ENCODE assay signal across 15 cellular contexts in the genomic region with DNA sequence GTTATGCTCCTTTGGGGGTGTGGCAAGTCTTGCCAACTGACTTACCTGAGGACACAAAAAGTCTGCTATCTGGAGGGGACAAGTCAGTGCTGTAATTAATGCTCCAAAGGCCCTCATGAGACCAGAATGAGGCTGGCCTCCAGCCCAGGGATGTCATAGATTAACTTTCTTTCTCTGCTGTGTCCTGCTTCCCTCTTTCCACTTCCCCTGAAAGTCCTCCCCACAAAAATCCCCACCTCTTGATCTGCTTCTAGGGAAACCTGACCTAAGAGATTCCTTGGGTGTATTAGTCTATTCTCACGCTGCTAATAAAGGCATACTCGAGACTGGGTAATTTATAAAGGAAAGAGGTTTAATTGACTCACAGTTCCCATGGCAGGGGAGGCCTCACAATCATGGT. TPM values are rescaled to one million over a fixed set of nuclear protein-coding genes. Genes with fewer than 3 reads are reported as not detected.
"Had no signal": no experiment of that assay in that cellular context is flagged by ENCODE, and none has a peak within 500 bp of the region (broad histone marks: within the 10 kb centered on the region; RNA-seq: fewer than 3 reads in every experiment).

No MANE protein-coding gene starts in this region.

- H2AFZ ChIP-seq: neural progenitor cell had no signal

- H3K27ac Mint-ChIP-seq: activated CD4-positive, alpha-beta memory T cell treated with anti-CD3 and anti-CD28 coated beads for 36 hours; activated T-helper 1 cell treated with anti-CD3 and anti-CD28 coated beads, Interleukin-12 subunit alpha, Interleukin-12 subunit beta, Interleukin-2, Interleukin-4 antibody, amounts not matched to agents 30 ng/mL and 10 ng/mL and 1 ng/mL, durations not matched to agents 14 hours and 24 hours and 36 hours; naive thymus-derived CD4-positive, alpha-beta T cell; neural progenitor cell; stimulated activated naive CD8-positive, alpha-beta T cell treated with anti-CD3 and anti-CD28 coated beads, Interleukin-15, Interleukin-2, amounts not matched to agents 100 ng/mL and 50 ng/mL, for 24 hours; T-helper 17 cell; type B pancreatic cell had no signal

- H3K4me1 Mint-ChIP-seq: neural progenitor cell, T-helper 17 cell had no signal

- H3K9me3 ChIP-seq: prostate gland had no signal

- H3K4me3 Mint-ChIP-seq: activated CD4-positive, alpha-beta memory T cell treated with anti-CD3 and anti-CD28 coated beads for 36 hours; activated T-helper 1 cell treated with anti-CD3 and anti-CD28 coated beads, Interleukin-12 subunit alpha, Interleukin-12 subunit beta, Interleukin-2, Interleukin-4 antibody, amounts not matched to agents 30 ng/mL and 10 ng/mL and 1 ng/mL, durations not matched to agents 14 hours and 24 hours and 36 hours; naive thymus-derived CD4-positive, alpha-beta T cell; neural progenitor cell; stimulated activated naive CD8-positive, alpha-beta T cell treated with anti-CD3 and anti-CD28 coated beads, Interleukin-15, Interleukin-2, amounts not matched to agents 100 ng/mL and 50 ng/mL, for 24 hours; T-helper 17 cell; type B pancreatic cell had no signal

- H3K27ac ChIP-seq: foreskin keratinocyte, left ventricle myocardium inferior, neural progenitor cell, prostate gland, right atrium auricular region, suprapubic skin had no signal

- H3K4me3 ChIP-seq: left ventricle myocardium inferior, neural progenitor cell, prostate gland, right atrium auricular region, suprapubic skin had no signal

- H3K36me3 ChIP-seq: left ventricle myocardium inferior, neural progenitor cell, prostate gland, right atrium auricular region, suprapubic skin had no signal

- H3K27me3 Mint-ChIP-seq: activated CD4-positive, alpha-beta memory T cell treated with anti-CD3 and anti-CD28 coated beads for 36 hours; stimulated activated naive CD8-positive, alpha-beta T cell treated with anti-CD3 and anti-CD28 coated beads, Interleukin-15, Interleukin-2, amounts not matched to agents 100 ng/mL and 50 ng/mL, for 24 hours; T-helper 17 cell; type B pancreatic cell had no signal

- H3K9ac ChIP-seq: neural progenitor cell had no signal

- H3K4me2 ChIP-seq: neural progenitor cell had no signal

- H3K4me1 ChIP-seq: foreskin keratinocyte, left ventricle myocardium inferior, neural progenitor cell, prostate gland, right atrium auricular region, suprapubic skin had no signal

- H3K27me3 ChIP-seq: neural progenitor cell, right atrium auricular region, suprapubic skin had no signal

- DNase-seq: activated gamma-delta T cell treated with Interleukin-2 at 50 U/mL for 16 hours, amniotic stem cell, foreskin keratinocyte, left ventricle myocardium inferior, T-helper 17 cell had no signal

RNA-seq across cellular contexts. Expression of a gene that starts 39.2 kb away (rescaled TPM):
- total RNA-seq: epithelial cell of proximal tubule, foreskin keratinocyte had no signal
